In genomic region chr4:101414496-101414895, GRCh38 we compare ENCODE assay signal across 28 cellular contexts.
"Had no signal": no experiment of that assay in that cellular context is flagged by ENCODE, and none has a peak within 500 bp of the region (broad histone marks: within the 10 kb centered on the region; RNA-seq: fewer than 3 reads in every experiment).

No MANE protein-coding gene starts in this region.

- H3K4me3 Mint-ChIP-seq: activated CD8-positive, alpha-beta T cell treated with anti-CD3 and anti-CD28 coated beads, Interleukin-2, amount 10 ng/mL, durations not matched to agents 7 days and 5 days; activated naive CD4-positive, alpha-beta T cell treated with anti-CD3 and anti-CD28 coated beads, Interleukin-2, amount 10 ng/mL, durations not matched to agents 7 days and 5 days; activated naive CD8-positive, alpha-beta T cell treated with anti-CD3 and anti-CD28 coated beads, Interleukin-2, amount 10 ng/mL, durations not matched to agents 7 days and 5 days; effector memory CD8-positive, alpha-beta T cell; stimulated activated naive B cell treated with anti-CD40 and anti-IgM and Interleukin-4, amounts not matched to agents 10 μg/mL and 1 μg/mL and 100 μg/mL, for 72 hours; T-helper 17 cell had no signal

- H3K27me3 Mint-ChIP-seq: effector memory CD8-positive, alpha-beta T cell; stimulated activated naive B cell treated with anti-CD40 and anti-IgM and Interleukin-4, amounts not matched to agents 10 μg/mL and 1 μg/mL and 100 μg/mL, for 72 hours had no signal

- DNase-seq: activated CD4-positive, alpha-beta T cell treated with anti-CD3 and anti-CD28 coated beads, Interleukin-2, amount 50 U/mL, for 1 hour; activated CD4-positive, CD25-positive, alpha-beta regulatory T cell treated with anti-CD3 and anti-CD28 coated beads, Interleukin-2, amount 50 U/mL, for 72 hours; activated CD8-positive, alpha-beta T cell treated with anti-CD3 and anti-CD28 coated beads, Interleukin-2, amount 10 ng/mL, durations not matched to agents 7 days and 5 days; activated gamma-delta T cell; activated naive CD4-positive, alpha-beta T cell treated with anti-CD3 and anti-CD28 coated beads, Interleukin-2, amount 10 ng/mL, durations not matched to agents 7 days and 5 days; activated naive CD8-positive, alpha-beta T cell treated with anti-CD3 and anti-CD28 coated beads, Interleukin-2, amount 10 ng/mL, durations not matched to agents 7 days and 5 days; amniotic stem cell; brain microvascular endothelial cell; effector memory CD8-positive, alpha-beta T cell; islet precursor cell; left ventricle myocardium superior; mammary epithelial cell; pancreas; sigmoid colon; stimulated activated CD4-positive, alpha-beta T cell treated with anti-CD3 and anti-CD28 coated beads, Interleukin-15, amount 100 ng/mL, for 24 hours; stimulated activated CD4-positive, alpha-beta T cell treated with anti-CD3 and anti-CD28 coated beads, Interleukin-2, amount 100 ng/mL, for 24 hours; stimulated activated naive B cell treated with anti-CD40 and anti-IgM and Interleukin-4, amounts not matched to agents 10 μg/mL and 1 μg/mL and 100 μg/mL, for 72 hours; stomach; T-helper 17 cell; T1000; thyroid gland; upper lobe of left lung; WERI-Rb-1 had no signal

- ATAC-seq: activated CD8-positive, alpha-beta T cell treated with anti-CD3 and anti-CD28 coated beads, Interleukin-2, amount 10 ng/mL, durations not matched to agents 7 days and 5 days; effector memory CD8-positive, alpha-beta T cell; esophagus mucosa; left ventricle myocardium superior; pancreas; stimulated activated naive B cell treated with anti-CD40 and anti-IgM and Interleukin-4, amounts not matched to agents 10 μg/mL and 1 μg/mL and 100 μg/mL, for 72 hours; T-helper 17 cell had no signal

- H3K9me3 Mint-ChIP-seq: effector memory CD8-positive, alpha-beta T cell had no signal

- H3K4me3 ChIP-seq: coronary artery, pancreas, prostate gland, sigmoid colon, smooth muscle cell, stomach, thyroid gland, upper lobe of left lung, vagina had no signal

- H3K27ac Mint-ChIP-seq: activated CD8-positive, alpha-beta T cell treated with anti-CD3 and anti-CD28 coated beads, Interleukin-2, amount 10 ng/mL, durations not matched to agents 7 days and 5 days; activated naive CD4-positive, alpha-beta T cell treated with anti-CD3 and anti-CD28 coated beads, Interleukin-2, amount 10 ng/mL, durations not matched to agents 7 days and 5 days; activated naive CD8-positive, alpha-beta T cell treated with anti-CD3 and anti-CD28 coated beads, Interleukin-2, amount 10 ng/mL, durations not matched to agents 7 days and 5 days; stimulated activated naive B cell treated with anti-CD40 and anti-IgM and Interleukin-4, amounts not matched to agents 10 μg/mL and 1 μg/mL and 100 μg/mL, for 72 hours; T-helper 17 cell had no signal
